Comparison of ENCODE assay signal across 24 cellular contexts in the genomic region with DNA sequence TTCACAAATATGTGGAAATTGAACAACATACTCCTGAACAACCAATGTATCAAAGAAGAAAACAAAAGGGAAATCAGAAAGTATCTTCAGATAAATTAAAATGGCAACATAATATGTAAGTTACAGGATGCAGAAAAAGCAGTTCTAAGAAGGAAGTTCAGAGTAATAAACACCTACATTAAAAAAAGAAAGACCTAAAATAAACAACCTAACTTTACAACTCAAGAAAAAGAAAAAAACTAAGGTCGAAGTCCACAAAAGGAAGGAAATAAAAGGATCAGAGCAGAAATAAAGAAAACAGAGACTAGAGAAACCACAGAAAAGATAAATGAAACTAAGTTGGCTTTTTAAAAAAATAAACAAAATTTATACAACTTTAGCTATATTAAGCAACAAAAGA.
"Had no signal": no experiment of that assay in that cellular context is flagged by ENCODE, and none has a peak within 500 bp of the region (broad histone marks: within the 10 kb centered on the region; RNA-seq: fewer than 3 reads in every experiment).

No MANE protein-coding gene starts in this region.

- H3K4me3 ChIP-seq: coronary artery, dorsolateral prefrontal cortex, testis had no signal

- H3K9me3 ChIP-seq: testis had no signal

- H3K27ac Mint-ChIP-seq: activated CD8-positive, alpha-beta T cell treated with anti-CD3 and anti-CD28 coated beads for 36 hours; activated naive CD8-positive, alpha-beta T cell; memory B cell; natural killer cell treated with Interleukin-12 subunit alpha and Interleukin-12 subunit beta and Interleukin-15 and Interleukin-18, amount 100 ng/mL, for 72 hours had no signal

- H3K4me1 ChIP-seq: testis had no signal

- H3K4me3 Mint-ChIP-seq: activated CD8-positive, alpha-beta T cell treated with anti-CD3 and anti-CD28 coated beads for 36 hours; activated naive CD8-positive, alpha-beta T cell; memory B cell; natural killer cell treated with Interleukin-12 subunit alpha and Interleukin-12 subunit beta and Interleukin-15 and Interleukin-18, amount 100 ng/mL, for 72 hours had no signal

- DNase-seq: activated CD4-positive, alpha-beta T cell treated with anti-CD3 and anti-CD28 coated beads, Interleukin-2, amount 50 U/mL, for 1 hour; activated CD4-positive, CD25-positive, alpha-beta regulatory T cell treated with anti-CD3 and anti-CD28 coated beads, Interleukin-2, amount 50 U/mL, for 72 hours; activated CD8-positive, alpha-beta T cell treated with anti-CD3 and anti-CD28 coated beads for 36 hours; activated effector memory CD4-positive, alpha-beta T cell treated with Interleukin-2 at 50 U/mL for 16 hours; activated naive CD4-positive, alpha-beta T cell treated with Interleukin-2 at 50 U/mL for 16 hours; activated T-cell treated with anti-CD3 and anti-CD28 coated beads, Interleukin-2, amount 50 U/mL, for 48 hours; anterior cingulate cortex; dorsolateral prefrontal cortex; effector memory CD4-positive, alpha-beta T cell; glutamatergic neuron; islet precursor cell; left cardiac atrium; posterior cingulate gyrus; right cardiac atrium; stimulated activated CD4-positive, alpha-beta T cell treated with anti-CD3 and anti-CD28 coated beads, Interleukin-2, amount 100 ng/mL, for 48 hours; stimulated activated naive CD4-positive, alpha-beta T cell treated with Interleukin-2 at 50 U/mL for 16 hours; testis; trophoblast cell had no signal

- H3K27ac ChIP-seq: coronary artery, dorsolateral prefrontal cortex, testis had no signal

- H3K27me3 Mint-ChIP-seq: activated CD8-positive, alpha-beta T cell treated with anti-CD3 and anti-CD28 coated beads for 36 hours; memory B cell; natural killer cell treated with Interleukin-12 subunit alpha and Interleukin-12 subunit beta and Interleukin-15 and Interleukin-18, amount 100 ng/mL, for 72 hours had no signal

- H3K36me3 Mint-ChIP-seq: memory B cell had no signal

- ATAC-seq: activated CD8-positive, alpha-beta T cell treated with anti-CD3 and anti-CD28 coated beads for 36 hours; left cardiac atrium; natural killer cell treated with Interleukin-12 subunit alpha and Interleukin-12 subunit beta and Interleukin-15 and Interleukin-18, amount 100 ng/mL, for 72 hours; right cardiac atrium had no signal

- H3K4me1 Mint-ChIP-seq: memory B cell had no signal

- FAIRE-seq: frontal cortex, urothelium cell line had no signal

- H3K27me3 ChIP-seq: dorsolateral prefrontal cortex, testis had no signal
